ENCODE assay signal across 29 cellular contexts in genomic region chr12:55636853-55637252, GRCh38. TPM values are rescaled to one million over a fixed set of nuclear protein-coding genes. Genes with fewer than 3 reads are reported as not detected.
DNase-seq lines count a peak whose midpoint lies in the region; ATAC-seq, FAIRE-seq and TF ChIP-seq lines count a peak whose summit lies in the region.
"Had no signal": no experiment of that assay in that cellular context is flagged by ENCODE, and none has a peak within 500 bp of the region (broad histone marks: within the 10 kb centered on the region; RNA-seq: fewer than 3 reads in every experiment).

OR10P1 (plus strand) TSS chr12:55636892; CDS start chr12:55636892, 0 bp downstream.

- H3K14ac ChIP-seq in H1 (ENCODE audit: insufficient read length) (no peak within 1 kb of the TSS), H9 (ENCODE audit: insufficient read depth, low read length) (no peak within 1 kb of the TSS)

- TF ChIP-seq EP300 in H1 (IDR thresholded peaks at IDR 0.05; ENCODE audit: borderline replicate concordance in 1 of 2, low read depth in 2 of 2, low read length in 2 of 2) = no peak

- no peak within 1 kb of the TSS for H3K27ac ChIP-seq in CD8-positive, alpha-beta T cell (ENCODE audit: low read depth, low read length)
- H3K27ac ChIP-seq in H1 (ENCODE audit: low read depth, low read length) = no peak within 1 kb of the TSS
- no peak within 1 kb of the TSS for H3K27ac ChIP-seq in H9 (ENCODE audit: insufficient read length, low read depth, low read length)
- H3K27ac ChIP-seq: breast epithelium, colonic mucosa, esophagus muscularis mucosa, PC-9, sigmoid colon, SJCRH30, transverse colon had no signal

- no peaks in the 10 kb centered on the region for H3K9me3 ChIP-seq in CD8-positive, alpha-beta T cell (ENCODE audit: low read length)
- H3K9me3 ChIP-seq in H1 (ENCODE audit: insufficient read depth in 2 of 2, low read depth in 1 of 2, low read length in 1 of 2) (no peaks in the 10 kb centered on the region; a peak in 1 of 4 replicates), H9 (ENCODE audit: control insufficient read depth, low read depth, low read length) (no peaks in the 10 kb centered on the region)
- H3K9me3 ChIP-seq: breast epithelium, colonic mucosa, esophagus muscularis mucosa, sigmoid colon, SJCRH30, transverse colon had no signal

- intact Hi-C loops in activated naive CD4-positive, alpha-beta T cell treated with anti-CD3 and anti-CD28 coated beads for 36 hours (cut with micrococcal nuclease) = loop anchor here (1.0 kb wide), 1 partner anchor 13 kb away; no protein-coding TSS in a partner anchor
- intact Hi-C loops in CD8-positive, alpha-beta T cell (cut with DNase I, micrococcal nuclease) = no loop called here

- H2BK15ac ChIP-seq in H1 (ENCODE audit: low read length) (no peak within 1 kb of the TSS), H9 (ENCODE audit: low read depth, low read length) (no peak within 1 kb of the TSS)

- no peaks in the 10 kb centered on the region for H3K9me3 Mint-ChIP-seq in activated naive CD4-positive, alpha-beta T cell treated with anti-CD3 and anti-CD28 coated beads for 36 hours
- H3K9me3 Mint-ChIP-seq in CD8-positive, alpha-beta T cell = no peaks in the 10 kb centered on the region
- no peaks in the 10 kb centered on the region for H3K9me3 Mint-ChIP-seq in activated CD4-positive, alpha-beta memory T cell treated with anti-CD3 and anti-CD28 coated beads, Interleukin-2, amount 10 ng/mL, durations not matched to agents 7 days and 5 days
- no peaks in the 10 kb centered on the region for H3K9me3 Mint-ChIP-seq in progenitor cell of endocrine pancreas (ENCODE audit: low read depth)
- H3K9me3 Mint-ChIP-seq in H9 = no peaks in the 10 kb centered on the region

- H3K4ac ChIP-seq in H1 (replicated peaks; ENCODE audit: insufficient read length, low read depth, low read length) = no peak within 1 kb of the TSS
- no peak within 1 kb of the TSS for H3K4ac ChIP-seq in H9 (ENCODE audit: low read depth, low read length)

- H3K18ac ChIP-seq in H1 (ENCODE audit: extremely low read depth, low read length) (no peak within 1 kb of the TSS), H9 (ENCODE audit: insufficient read length, low read depth, low read length) (no peak within 1 kb of the TSS)

- peaks cover 10% of the 10 kb centered on the region for H3K27me3 Mint-ChIP-seq in activated naive CD4-positive, alpha-beta T cell treated with anti-CD3 and anti-CD28 coated beads for 36 hours (ENCODE audit: low read depth)
- peaks cover 11% of the 10 kb centered on the region for H3K27me3 Mint-ChIP-seq in CD8-positive, alpha-beta T cell (ENCODE audit: low read depth)
- peaks cover 6% of the 10 kb centered on the region for H3K27me3 Mint-ChIP-seq in activated CD4-positive, alpha-beta memory T cell treated with anti-CD3 and anti-CD28 coated beads, Interleukin-2, amount 10 ng/mL, durations not matched to agents 7 days and 5 days
- H3K27me3 Mint-ChIP-seq in progenitor cell of endocrine pancreas (peaks cover 20% of the 10 kb centered on the region), H9 (ENCODE audit: low read depth) (peaks cover 18% of the 10 kb centered on the region)

- H3K4me2 ChIP-seq in H1 (ENCODE audit: insufficient read depth in 1 of 2, low read depth in 2 of 2, low read length in 2 of 2) (no peak within 1 kb of the TSS), H9 (ENCODE audit: insufficient read depth, insufficient read length, low read length) (no peak within 1 kb of the TSS)
- H3K4me2 ChIP-seq: PC-9 had no signal

- WGBS in H1 (ENCODE audit: extremely low coverage in 1 of 2, insufficient coverage in 1 of 2, insufficient read length in 1 of 2, insufficient replicate concordance in 2 of 2, low coverage in 1 of 2, low lambda C conversion rate in 2 of 2, missing lambda C conversion rate in 1 of 2), 2 experiments = 84% methylated on average over 6 of the region's 6 CpGs; no CpG with 5 or more reads in 1 of the 2 experiments
- no CpG with 5 or more reads among the region's 6 CpGs for WGBS in H9 (ENCODE audit: extremely low coverage, insufficient read length, low lambda C conversion rate)

- H2BK20ac ChIP-seq in H1 (ENCODE audit: low read length) = no peak within 1 kb of the TSS
- no peak within 1 kb of the TSS for H2BK20ac ChIP-seq in H9 (ENCODE audit: low read depth, low read length, poor library complexity, severe bottlenecking)

- TF ChIP-seq RAD21 in H1 (IDR thresholded peaks at IDR 0.05 in 1 of 2, conservative IDR thresholded peaks at IDR 0.05 in 1 of 2; ENCODE audit: low read depth in 2 of 2, low read length in 2 of 2) = no peak

- no peaks in the 10 kb centered on the region for H3K36me3 Mint-ChIP-seq in activated naive CD4-positive, alpha-beta T cell treated with anti-CD3 and anti-CD28 coated beads for 36 hours (ENCODE audit: low read depth)
- H3K36me3 Mint-ChIP-seq in CD8-positive, alpha-beta T cell = no peaks in the 10 kb centered on the region
- no peaks in the 10 kb centered on the region for H3K36me3 Mint-ChIP-seq in activated CD4-positive, alpha-beta memory T cell treated with anti-CD3 and anti-CD28 coated beads, Interleukin-2, amount 10 ng/mL, durations not matched to agents 7 days and 5 days (ENCODE audit: low read depth)
- H3K36me3 Mint-ChIP-seq in progenitor cell of endocrine pancreas (ENCODE audit: insufficient read depth) = no peaks in the 10 kb centered on the region
- no peaks in the 10 kb centered on the region for H3K36me3 Mint-ChIP-seq in H9 (ENCODE audit: insufficient read depth in 1 of 3, low read depth in 3 of 3)

- H3K4me3 Mint-ChIP-seq in activated naive CD4-positive, alpha-beta T cell treated with anti-CD3 and anti-CD28 coated beads for 36 hours = peak within 1 kb of the TSS; percentile 15
- no peak within 1 kb of the TSS for H3K4me3 Mint-ChIP-seq in CD8-positive, alpha-beta T cell
- peak within 1 kb of the TSS; percentile 61 for H3K4me3 Mint-ChIP-seq in activated CD4-positive, alpha-beta memory T cell treated with anti-CD3 and anti-CD28 coated beads, Interleukin-2, amount 10 ng/mL, durations not matched to agents 7 days and 5 days
- H3K4me3 Mint-ChIP-seq in progenitor cell of endocrine pancreas (ENCODE audit: low read depth) (no peak within 1 kb of the TSS), H9 (no peak within 1 kb of the TSS)

- no peak within 1 kb of the TSS for H3K4me3 ChIP-seq in CD8-positive, alpha-beta T cell (ENCODE audit: low read depth, low read length)
- H3K4me3 ChIP-seq in H1 (ENCODE audit: extremely low read depth in 1 of 4, insufficient read depth in 2 of 4, low read depth in 3 of 4, low read length in 4 of 4) = no peak within 1 kb of the TSS
- H3K4me3 ChIP-seq: breast epithelium, colonic mucosa, esophagus muscularis mucosa, PC-9, sigmoid colon, SJCRH30, transverse colon had no signal

- peaks cover 11% of the 10 kb centered on the region for H3K4me1 Mint-ChIP-seq in activated naive CD4-positive, alpha-beta T cell treated with anti-CD3 and anti-CD28 coated beads for 36 hours (ENCODE audit: low read depth)
- peaks cover 7% of the 10 kb centered on the region for H3K4me1 Mint-ChIP-seq in CD8-positive, alpha-beta T cell (ENCODE audit: low read depth)
- H3K4me1 Mint-ChIP-seq in activated CD4-positive, alpha-beta memory T cell treated with anti-CD3 and anti-CD28 coated beads, Interleukin-2, amount 10 ng/mL, durations not matched to agents 7 days and 5 days = peaks cover 27% of the 10 kb centered on the region
- peaks cover 7% of the 10 kb centered on the region for H3K4me1 Mint-ChIP-seq in progenitor cell of endocrine pancreas (ENCODE audit: low read depth)
- H3K4me1 Mint-ChIP-seq in H9 = no peaks in the 10 kb centered on the region

- H3K27me3 ChIP-seq in CD8-positive, alpha-beta T cell (ENCODE audit: insufficient read depth, low read length) = no peaks in the 10 kb centered on the region
- H3K27me3 ChIP-seq in H1 (replicated peaks in 1 of 4; ENCODE audit: control insufficient read depth in 3 of 4, extremely low read depth in 1 of 4, insufficient read depth in 3 of 4, low read length in 3 of 4) (no peaks in the 10 kb centered on the region), H9 (ENCODE audit: insufficient read depth, low read length) (no peaks in the 10 kb centered on the region)
- H3K27me3 ChIP-seq: breast epithelium, colonic mucosa, esophagus muscularis mucosa, SJCRH30, transverse colon had no signal

- no peaks in the 10 kb centered on the region for H3K36me3 ChIP-seq in CD8-positive, alpha-beta T cell (ENCODE audit: insufficient read depth, low read length)
- no peaks in the 10 kb centered on the region for H3K36me3 ChIP-seq in H1 (ENCODE audit: control insufficient read depth in 2 of 4, insufficient read depth in 4 of 4, low read length in 3 of 4)
- H3K36me3 ChIP-seq: breast epithelium, colonic mucosa, esophagus muscularis mucosa, sigmoid colon, SJCRH30, transverse colon had no signal

- H3K23me2 ChIP-seq in H1 (ENCODE audit: low read depth, low read length) (no peaks in the 10 kb centered on the region), H9 (ENCODE audit: insufficient read length, low read depth, low read length, poor library complexity, severe bottlenecking) (no peaks in the 10 kb centered on the region)

- H3K79me2 ChIP-seq in H1 (ENCODE audit: control insufficient read depth in 1 of 2, insufficient read depth in 2 of 2, low read length in 2 of 2) (no peaks in the 10 kb centered on the region), H9 (ENCODE audit: insufficient read depth, low read length) (0 out of 2 replicates have a peak, but pooled peaks cover 1% of the 10 kb centered on the region)

- DNase-seq in activated naive CD4-positive, alpha-beta T cell treated with anti-CD3 and anti-CD28 coated beads for 36 hours = no peak
- DNase-seq in activated naive CD4-positive, alpha-beta T cell treated with anti-CD3 and anti-CD28 coated beads, Interleukin-2, amount 50 U/mL, for 16 hours = no peak
- no peak for DNase-seq in CD8-positive, alpha-beta T cell
- no peak for DNase-seq in activated CD4-positive, alpha-beta memory T cell treated with anti-CD3 and anti-CD28 coated beads, Interleukin-2, amount 10 ng/mL, durations not matched to agents 7 days and 5 days
- DNase-seq in H1 (ENCODE audit: low read depth in 1 of 2, low spot score in 2 of 2) (no peak), progenitor cell of endocrine pancreas (ENCODE audit: low spot score, unreplicated experiment) (no peak), H9 (no peak)
- DNase-seq in stimulated activated CD8-positive, alpha-beta memory T cell treated with anti-CD3 and anti-CD28 coated beads, Interleukin-4, amount 100 ng/mL, for 48 hours = no peak
- DNase-seq: amygdala, C1 segment of cervical spinal cord, colonic mucosa, EL, foreskin melanocyte, hippocampal formation, Kasumi-1, NCI-H1694 treated with DMSO at 0.1 percent for 48 hours, NCI-H2171, NCI-H510A treated with DMSO at 0.1 percent for 48 hours, PC-9, sigmoid colon, SJCRH30, transverse colon had no signal

- no peaks in the 10 kb centered on the region for H4K20me1 ChIP-seq in H1 (replicated peaks in 1 of 2; ENCODE audit: control insufficient read depth in 1 of 2, insufficient read depth in 2 of 2, low read length in 2 of 2)
- no peaks in the 10 kb centered on the region for H4K20me1 ChIP-seq in H9 (ENCODE audit: control insufficient read depth, insufficient read depth, insufficient read length)

- no peak within 1 kb of the TSS for H3K56ac ChIP-seq in H1 (replicated peaks; ENCODE audit: insufficient read length, low read depth, low read length)
- no peak within 1 kb of the TSS for H3K56ac ChIP-seq in H9 (ENCODE audit: insufficient read length, low read depth, low read length)

- FAIRE-seq in H1 (lab: Jason Lieb, UNC) = no peak
- FAIRE-seq: GM12892 had no signal

- POLR2A ChIA-PET in CD8-positive, alpha-beta T cell (lab: Charles Lee) = no interaction called here
- POLR2A ChIA-PET in activated CD4-positive, alpha-beta memory T cell treated with anti-CD3 and anti-CD28 coated beads, Interleukin-2, amount 10 ng/mL, durations not matched to agents 7 days and 5 days (lab: Charles Lee) = no interaction called here
- POLR2A ChIA-PET in H1 (lab: Charles Lee; ENCODE audit: partially characterized antibody) = interaction anchor here (0.7 kb wide), 1 partner anchor 224 kb away, joined by 3 read pairs; no protein-coding TSS in a partner anchor

- H2AK5ac ChIP-seq in H1 (ENCODE audit: low read depth, low read length) = no peak within 1 kb of the TSS
- H2AK5ac ChIP-seq in H9 (ENCODE audit: insufficient read length, low read length) = no peak within 1 kb of the TSS

- ATAC-seq in CD8-positive, alpha-beta T cell = no peak
- ATAC-seq: HCT116 had no signal

- no peak within 1 kb of the TSS for H2BK120ac ChIP-seq in H1 (replicated peaks; ENCODE audit: low read depth, low read length)
- no peak within 1 kb of the TSS for H2BK120ac ChIP-seq in H9 (ENCODE audit: low read depth, low read length, poor library complexity, severe bottlenecking)

- H3K79me1 ChIP-seq in H1 (ENCODE audit: low read depth, low read length) (no peaks in the 10 kb centered on the region), H9 (ENCODE audit: insufficient read depth, low read depth, low read length, poor library complexity, severe bottlenecking) (no peaks in the 10 kb centered on the region)

- no peak for TF ChIP-seq CTCF in CD8-positive, alpha-beta T cell (IDR thresholded peaks at IDR 0.05)
- no peak for TF ChIP-seq CTCF in H1 (IDR thresholded peaks at IDR 0.05; ENCODE audit: control extremely low read depth in 1 of 3, insufficient read depth in 1 of 3, low read depth in 1 of 3, low read length in 3 of 3)
- no peak for TF ChIP-seq CTCF in progenitor cell of endocrine pancreas (IDR thresholded peaks at IDR 0.05; ENCODE audit: unreplicated experiment)
- TF ChIP-seq CTCF in H9 (conservative IDR thresholded peaks at IDR 0.05) = no peak

- H3K27ac Mint-ChIP-seq in activated naive CD4-positive, alpha-beta T cell treated with anti-CD3 and anti-CD28 coated beads for 36 hours = peak within 1 kb of the TSS; percentile 39
- H3K27ac Mint-ChIP-seq in CD8-positive, alpha-beta T cell = peak within 1 kb of the TSS; percentile 38
- H3K27ac Mint-ChIP-seq in activated CD4-positive, alpha-beta memory T cell treated with anti-CD3 and anti-CD28 coated beads, Interleukin-2, amount 10 ng/mL, durations not matched to agents 7 days and 5 days = peak within 1 kb of the TSS; percentile 80
- no peak within 1 kb of the TSS for H3K27ac Mint-ChIP-seq in progenitor cell of endocrine pancreas
- peak within 1 kb of the TSS in 1 of 3 experiments; percentile 18; a peak in 1 of 7 replicates for H3K27ac Mint-ChIP-seq in H9

- H2BK5ac ChIP-seq in H1 (ENCODE audit: low read depth, low read length) (no peak within 1 kb of the TSS), H9 (ENCODE audit: insufficient read length, low read length) (no peak within 1 kb of the TSS)

- peak within 1 kb of the TSS; percentile 35 for H4K8ac ChIP-seq in H1 (ENCODE audit: extremely low read depth, insufficient read depth, low read length)
- H4K8ac ChIP-seq in H9 (replicated peaks; ENCODE audit: insufficient read length, low read depth, low read length) = no peak within 1 kb of the TSS

- no peak for TF ChIP-seq POLR2A in H1 (IDR thresholded peaks at IDR 0.05; ENCODE audit: control extremely low read depth in 1 of 2, low read depth in 2 of 2, low read length in 2 of 2)

- H3K9ac ChIP-seq in H1 (replicated peaks in 1 of 4; ENCODE audit: extremely low read depth in 1 of 4, low read depth in 3 of 4, low read length in 3 of 4) = no peak within 1 kb of the TSS
- H3K9ac ChIP-seq in H9 (ENCODE audit: extremely low read depth, insufficient read length, low read length) = no peak within 1 kb of the TSS

- H2BK12ac ChIP-seq in H1 (ENCODE audit: low read depth, low read length) = no peak within 1 kb of the TSS
- no peak within 1 kb of the TSS for H2BK12ac ChIP-seq in H9 (ENCODE audit: insufficient read length, low read depth, low read length)

- H3T11ph ChIP-seq in H9 (ENCODE audit: low read length) = no peak within 1 kb of the TSS

- no peak within 1 kb of the TSS for H2AFZ ChIP-seq in H1 (ENCODE audit: low read length)
- H2AFZ ChIP-seq in H9 (ENCODE audit: low read length) = no peak within 1 kb of the TSS
- H2AFZ ChIP-seq: PC-9 had no signal

- H3K23ac ChIP-seq in H1 (ENCODE audit: insufficient read length) (no peak within 1 kb of the TSS), H9 (ENCODE audit: insufficient read length, low read depth, low read length) (no peak within 1 kb of the TSS)

- H4K91ac ChIP-seq in H1 (replicated peaks; ENCODE audit: insufficient read length, low read length) = no peak within 1 kb of the TSS
- no peak within 1 kb of the TSS for H4K91ac ChIP-seq in H9 (ENCODE audit: insufficient read length, low read depth, low read length)

- no peak within 1 kb of the TSS for H4K5ac ChIP-seq in H1 (ENCODE audit: insufficient read length, low read depth, low read length)
- H4K5ac ChIP-seq in H9 (ENCODE audit: insufficient read length, low read depth, low read length) = no peak within 1 kb of the TSS

- CTCF ChIA-PET in activated naive CD4-positive, alpha-beta T cell treated with anti-CD3 and anti-CD28 coated beads for 36 hours (lab: Charles Lee) = interaction anchor here (1.1 to 5.1 kb wide), 3 partner anchors 9 to 19 kb away, joined by 3 to 36 read pairs (median 23); no protein-coding TSS in a partner anchor
- CTCF ChIA-PET in CD8-positive, alpha-beta T cell (lab: Charles Lee) = interaction anchor here (1.1 to 1.5 kb wide), 4 partner anchors 9 to 88 kb away, joined by 3 to 4 read pairs (median 3); no protein-coding TSS in a partner anchor
- CTCF ChIA-PET in activated CD4-positive, alpha-beta memory T cell treated with anti-CD3 and anti-CD28 coated beads, Interleukin-2, amount 10 ng/mL, durations not matched to agents 7 days and 5 days (lab: Charles Lee) = interaction anchor here (1.5 to 3.1 kb wide), 2 partner anchors 9 to 19 kb away, joined by 4 to 21 read pairs; no protein-coding TSS in a partner anchor
- CTCF ChIA-PET in H1 (lab: Charles Lee; ENCODE audit: partially characterized antibody) = interaction anchor here (0.7 to 1.9 kb wide), 3 partner anchors 9 to 113 kb away, joined by 3 to 13 read pairs (median 5); no protein-coding TSS in a partner anchor

- H3K4me1 ChIP-seq in CD8-positive, alpha-beta T cell (ENCODE audit: insufficient read depth, low read length) = no peaks in the 10 kb centered on the region
- H3K4me1 ChIP-seq in H1 (replicated peaks in 1 of 4; ENCODE audit: control insufficient read depth in 3 of 4, insufficient read depth in 4 of 4, low read length in 3 of 4) (no peaks in the 10 kb centered on the region), H9 (ENCODE audit: insufficient read depth, low read length) (no peaks in the 10 kb centered on the region)
- H3K4me1 ChIP-seq: breast epithelium, colonic mucosa, esophagus muscularis mucosa, sigmoid colon, SJCRH30, transverse colon had no signal

RNA-seq across cellular contexts. Expression of gene OR10P1, which starts in this region (rescaled TPM):
- not detected for total RNA-seq in activated naive CD4-positive, alpha-beta T cell treated with anti-CD3 and anti-CD28 coated beads for 36 hours
- total RNA-seq in CD8-positive, alpha-beta T cell = not detected
- total RNA-seq in activated CD4-positive, alpha-beta memory T cell treated with anti-CD3 and anti-CD28 coated beads, Interleukin-2, amount 10 ng/mL, durations not matched to agents 7 days and 5 days = not detected
- total RNA-seq in H1 (2021; fragmentation: NEBNext Ultra II Directional; extraction: Animal tissue kit (Norgen Biotek cat#: 25700)) = not detected in 2 replicates
- polyA plus RNA-seq in H1 (2011; rRNA removed) = not detected in 2 replicates
- polyA plus RNA-seq in H1 (2011; cell fraction: cytosol; rRNA removed) = not detected
- polyA plus RNA-seq in H1 (2011; cell fraction: nucleus; rRNA removed) = not detected
- not detected in 4 replicates for polyA plus RNA-seq in H1 (2012, experiment 1 of 2)
- not detected for polyA plus RNA-seq in H1 (2012, experiment 2 of 2)
- polyA plus RNA-seq in H1 (2013, experiment 1 of 2) = not detected
- polyA plus RNA-seq in H1 (2013, experiment 2 of 2) = not detected
- not detected in 2 replicates for polyA minus RNA-seq in H1 (2011; rRNA and poly(A)+ RNA removed)
- polyA minus RNA-seq in H1 (2011; cell fraction: cytosol; rRNA and poly(A)+ RNA removed) = not detected
- polyA minus RNA-seq in H1 (2011; cell fraction: nucleus; rRNA and poly(A)+ RNA removed) = not detected
- total RNA-seq in progenitor cell of endocrine pancreas = not detected in 2 replicates
- total RNA-seq in H9 (2021) = not detected in 2 replicates
- total RNA-seq: breast epithelium, colonic mucosa, esophagus muscularis mucosa, lower leg skin, PC-9, sigmoid colon, SJCRH30, transverse colon had no signal
- polyA plus RNA-seq: AG04450, neural cell, sigmoid colon had no signal

Comparison
In these comparisons a context has a peak if more than half of its experiments do, and no peak if none do; other contexts are left out.
1. H3K4me3 Mint-ChIP-seq: peak in activated naive CD4-positive, alpha-beta T cell treated with anti-CD3 and anti-CD28 coated beads for 36 hours (single experiment) and activated CD4-positive, alpha-beta memory T cell treated with anti-CD3 and anti-CD28 coated beads, Interleukin-2, amount 10 ng/mL, durations not matched to agents 7 days and 5 days (single experiment); none in CD8-positive, alpha-beta T cell (single experiment), progenitor cell of endocrine pancreas (single experiment) and H9 (0 of 2).